ENCODE assay signal across 30 cellular contexts in the genomic region with DNA sequence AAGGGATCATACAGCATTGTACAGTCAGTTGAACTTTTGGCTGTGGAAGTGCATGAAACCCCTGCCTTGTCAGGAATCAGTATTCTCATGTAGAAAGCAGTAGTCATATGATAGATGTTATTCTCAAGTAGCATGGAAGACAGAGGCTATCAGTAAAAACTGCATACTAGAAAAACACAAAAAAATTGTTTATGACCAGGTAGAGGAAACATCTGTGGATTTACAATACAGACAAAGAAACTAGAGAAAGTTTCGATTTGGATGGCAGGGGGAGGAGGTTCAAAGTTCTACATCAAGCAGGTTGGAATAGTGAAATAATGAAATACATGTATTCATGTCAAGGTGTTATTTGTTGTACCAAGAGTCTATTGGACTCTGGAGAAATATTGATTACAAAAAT.
"Had no signal": no experiment of that assay in that cellular context is flagged by ENCODE, and none has a peak within 500 bp of the region (broad histone marks: within the 10 kb centered on the region; RNA-seq: fewer than 3 reads in every experiment).

No MANE protein-coding gene starts in this region.

- H3K27ac ChIP-seq: body of pancreas, brain microvascular endothelial cell, breast epithelium, VCaP had no signal

- H3K9me3 ChIP-seq: body of pancreas, breast epithelium had no signal

- H3K36me3 ChIP-seq: brain microvascular endothelial cell, breast epithelium had no signal

- H3K27me3 ChIP-seq: body of pancreas, brain microvascular endothelial cell, breast epithelium had no signal

- FAIRE-seq: astrocyte, TTC549 had no signal

- ATAC-seq: activated CD8-positive, alpha-beta T cell treated with anti-CD3 and anti-CD28 coated beads for 36 hours; activated naive CD8-positive, alpha-beta T cell treated with anti-CD3 and anti-CD28 coated beads, Interleukin-2, amount 50 U/mL, for 24 hours; activated T-cell treated with anti-CD3 and anti-CD28 coated beads, Interleukin-2, amount 50 U/mL, for 4 hours; body of pancreas had no signal

- H3K4me1 ChIP-seq: breast epithelium had no signal

- DNase-seq: activated B cell treated with CpG ODN at 0.5 μM for 24 hours; activated CD4-positive, alpha-beta memory T cell treated with anti-CD3 and anti-CD28 coated beads for 36 hours; activated CD4-positive, alpha-beta T cell treated with anti-CD3 and anti-CD28 coated beads for 4 hours; activated CD4-positive, alpha-beta T cell treated with anti-CD3 and anti-CD28 coated beads, Interleukin-2, amount 10 ng/mL, durations not matched to agents 24 days and 14 days; activated CD4-positive, alpha-beta T cell treated with anti-CD3 and anti-CD28 coated beads, Interleukin-2, amount 50 U/mL, for 1 hour; activated CD4-positive, alpha-beta T cell treated with anti-CD3 and anti-CD28 coated beads, Interleukin-2, amount 50 U/mL, for 4 hours; activated CD4-positive, CD25-positive, alpha-beta regulatory T cell treated with anti-CD3 and anti-CD28 coated beads, Interleukin-2, amount 50 U/mL, for 72 hours; activated CD8-positive, alpha-beta memory T cell treated with anti-CD3 and anti-CD28 coated beads, Interleukin-2, amount 50 U/mL, for 4 hours; activated CD8-positive, alpha-beta T cell treated with anti-CD3 and anti-CD28 coated beads for 36 hours; activated effector memory CD4-positive, alpha-beta T cell treated with Interleukin-2 at 50 U/mL for 16 hours; activated gamma-delta T cell; activated naive CD4-positive, alpha-beta T cell treated with anti-CD3 and anti-CD28 coated beads, Interleukin-2, amount 10 ng/mL, durations not matched to agents 7 days and 5 days; activated naive CD4-positive, alpha-beta T cell treated with Interleukin-2 at 50 U/mL for 16 hours; activated naive CD8-positive, alpha-beta T cell treated with anti-CD3 and anti-CD28 coated beads, Interleukin-2, amount 10 ng/mL, durations not matched to agents 7 days and 5 days; activated naive CD8-positive, alpha-beta T cell treated with anti-CD3 and anti-CD28 coated beads, Interleukin-2, amount 50 U/mL, for 24 hours; activated T-cell treated with anti-CD3 and anti-CD28 coated beads for 4 hours; activated T-cell treated with anti-CD3 and anti-CD28 coated beads, Interleukin-2, amount 50 U/mL, for 1 hour; activated T-cell treated with anti-CD3 and anti-CD28 coated beads, Interleukin-2, amount 50 U/mL, for 4 hours; amniotic stem cell; aorta; body of pancreas; brain microvascular endothelial cell; central memory CD4-positive, alpha-beta T cell; T-helper 1 cell; T-helper 2 cell; T-helper 9 cell had no signal

- H3K4me3 ChIP-seq: body of pancreas, breast epithelium had no signal
